6 cellular contexts compared by ENCODE assay signal in genomic region chr17:20633268-20634059, GRCh38. TPM values are rescaled to one million over a fixed set of nuclear protein-coding genes. Genes with fewer than 3 reads are reported as not detected.
"Had no signal": no experiment of that assay in that cellular context is flagged by ENCODE, and none has a peak within 500 bp of the region (broad histone marks: within the 10 kb centered on the region; RNA-seq: fewer than 3 reads in every experiment).

No MANE protein-coding gene starts in this region.

RNA-seq across cellular contexts. Expression of gene CDRT15L2, which starts 53.9 kb away (rescaled TPM):
- total RNA-seq: GM23248, H1, H4, H7, H9, HFFc6 had no signal
- polyA plus RNA-seq: GM23248, H1 had no signal
